Comparison of ENCODE assay signal across 30 cellular contexts in genomic region chr2:186617186-186617585, GRCh38.
"Had no signal": no experiment of that assay in that cellular context is flagged by ENCODE, and none has a peak within 500 bp of the region (broad histone marks: within the 10 kb centered on the region; RNA-seq: fewer than 3 reads in every experiment).

No MANE protein-coding gene starts in this region.

- H3K27ac Mint-ChIP-seq: activated CD4-positive, alpha-beta T cell treated with anti-CD3 and anti-CD28 coated beads, Interleukin-2, amount 10 ng/mL, durations not matched to agents 24 days and 14 days; activated CD8-positive, alpha-beta memory T cell treated with anti-CD3 and anti-CD28 coated beads, Interleukin-2, amount 10 ng/mL, durations not matched to agents 7 days and 5 days; activated CD8-positive, alpha-beta T cell treated with anti-CD3 and anti-CD28 coated beads for 36 hours; activated naive CD8-positive, alpha-beta T cell treated with anti-CD3 and anti-CD28 coated beads, Interleukin-2, amount 50 U/mL, for 24 hours; activated T-helper 1 cell treated with anti-CD3 and anti-CD28 coated beads, Interleukin-12 subunit alpha, Interleukin-12 subunit beta, Interleukin-2, Interleukin-4 antibody, amounts not matched to agents 30 ng/mL and 10 ng/mL and 1 ng/mL, durations not matched to agents 14 hours and 24 hours and 36 hours; mesothelial cell of epicardium; natural killer cell treated with Interleukin-12 subunit alpha and Interleukin-12 subunit beta and Interleukin-15 and Interleukin-18, amount 100 ng/mL, for 72 hours; stimulated activated naive B cell treated with anti-CD40 and anti-IgM and Interleukin-4, amounts not matched to agents 10 μg/mL and 1 μg/mL and 100 μg/mL, for 72 hours; type B pancreatic cell had no signal

- DNase-seq: activated CD4-positive, alpha-beta T cell treated with anti-CD3 and anti-CD28 coated beads, Interleukin-2, amount 10 ng/mL, durations not matched to agents 24 days and 14 days; activated CD8-positive, alpha-beta memory T cell treated with anti-CD3 and anti-CD28 coated beads, Interleukin-2, amount 10 ng/mL, durations not matched to agents 7 days and 5 days; activated CD8-positive, alpha-beta T cell treated with anti-CD3 and anti-CD28 coated beads for 36 hours; activated gamma-delta T cell; activated naive CD4-positive, alpha-beta T cell treated with anti-CD3 and anti-CD28 coated beads, Interleukin-2, amount 50 U/mL, for 16 hours; activated naive CD8-positive, alpha-beta T cell treated with anti-CD3 and anti-CD28 coated beads, Interleukin-2, amount 50 U/mL, for 24 hours; activated T-cell treated with anti-CD3 and anti-CD28 coated beads for 4 hours; anterior cingulate cortex; body of pancreas; caudate nucleus; dermis blood vessel endothelial cell; effector CD8-positive, alpha-beta T cell; head of caudate nucleus; kidney; ovary; right lobe of liver; stimulated activated CD4-positive, alpha-beta T cell treated with anti-CD3 and anti-CD28 coated beads, Interleukin-2, amount 100 ng/mL, for 48 hours; stimulated activated CD8-positive, alpha-beta memory T cell treated with anti-CD3 and anti-CD28 coated beads, Interleukin-4, amount 100 ng/mL, for 48 hours; stimulated activated naive B cell treated with anti-CD40 and anti-IgM and Interleukin-4, amounts not matched to agents 10 μg/mL and 1 μg/mL and 100 μg/mL, for 72 hours had no signal

- H3K27ac ChIP-seq: body of pancreas, neutrophil, ovary, right lobe of liver, thoracic aorta, vagina, VCaP had no signal

- H3K4me3 ChIP-seq: body of pancreas, lung, ovary, right lobe of liver, thoracic aorta, vagina had no signal

- H3K4me1 Mint-ChIP-seq: activated CD4-positive, alpha-beta T cell treated with anti-CD3 and anti-CD28 coated beads, Interleukin-2, amount 10 ng/mL, durations not matched to agents 24 days and 14 days; activated CD8-positive, alpha-beta memory T cell treated with anti-CD3 and anti-CD28 coated beads, Interleukin-2, amount 10 ng/mL, durations not matched to agents 7 days and 5 days; activated naive CD8-positive, alpha-beta T cell treated with anti-CD3 and anti-CD28 coated beads, Interleukin-2, amount 50 U/mL, for 24 hours; stimulated activated naive B cell treated with anti-CD40 and anti-IgM and Interleukin-4, amounts not matched to agents 10 μg/mL and 1 μg/mL and 100 μg/mL, for 72 hours had no signal

- ATAC-seq: activated CD4-positive, CD25-positive, alpha-beta regulatory T cell treated with anti-CD3 and anti-CD28 coated beads, Interleukin-2, amount 50 U/mL, for 24 hours; activated CD8-positive, alpha-beta memory T cell treated with anti-CD3 and anti-CD28 coated beads, Interleukin-2, amount 10 ng/mL, durations not matched to agents 7 days and 5 days; activated CD8-positive, alpha-beta T cell treated with anti-CD3 and anti-CD28 coated beads for 36 hours; activated naive CD8-positive, alpha-beta T cell treated with anti-CD3 and anti-CD28 coated beads, Interleukin-2, amount 50 U/mL, for 24 hours; body of pancreas; esophagus mucosa; natural killer cell treated with Interleukin-12 subunit alpha and Interleukin-12 subunit beta and Interleukin-15 and Interleukin-18, amount 100 ng/mL, for 72 hours; stimulated activated naive B cell treated with anti-CD40 and anti-IgM and Interleukin-4, amounts not matched to agents 10 μg/mL and 1 μg/mL and 100 μg/mL, for 72 hours had no signal

- H3K27me3 Mint-ChIP-seq: activated CD4-positive, alpha-beta T cell treated with anti-CD3 and anti-CD28 coated beads, Interleukin-2, amount 10 ng/mL, durations not matched to agents 24 days and 14 days; activated CD8-positive, alpha-beta memory T cell treated with anti-CD3 and anti-CD28 coated beads, Interleukin-2, amount 10 ng/mL, durations not matched to agents 7 days and 5 days; activated CD8-positive, alpha-beta T cell treated with anti-CD3 and anti-CD28 coated beads for 36 hours; activated naive CD8-positive, alpha-beta T cell treated with anti-CD3 and anti-CD28 coated beads, Interleukin-2, amount 50 U/mL, for 24 hours; natural killer cell treated with Interleukin-12 subunit alpha and Interleukin-12 subunit beta and Interleukin-15 and Interleukin-18, amount 100 ng/mL, for 72 hours; stimulated activated naive B cell treated with anti-CD40 and anti-IgM and Interleukin-4, amounts not matched to agents 10 μg/mL and 1 μg/mL and 100 μg/mL, for 72 hours; type B pancreatic cell had no signal

- H3K9me3 Mint-ChIP-seq: activated CD4-positive, alpha-beta T cell treated with anti-CD3 and anti-CD28 coated beads, Interleukin-2, amount 10 ng/mL, durations not matched to agents 24 days and 14 days; activated CD8-positive, alpha-beta T cell treated with anti-CD3 and anti-CD28 coated beads for 36 hours; activated naive CD8-positive, alpha-beta T cell treated with anti-CD3 and anti-CD28 coated beads, Interleukin-2, amount 50 U/mL, for 24 hours; activated T-helper 1 cell treated with anti-CD3 and anti-CD28 coated beads, Interleukin-12 subunit alpha, Interleukin-12 subunit beta, Interleukin-2, Interleukin-4 antibody, amounts not matched to agents 30 ng/mL and 10 ng/mL and 1 ng/mL, durations not matched to agents 14 hours and 24 hours and 36 hours; natural killer cell treated with Interleukin-12 subunit alpha and Interleukin-12 subunit beta and Interleukin-15 and Interleukin-18, amount 100 ng/mL, for 72 hours; stimulated activated naive B cell treated with anti-CD40 and anti-IgM and Interleukin-4, amounts not matched to agents 10 μg/mL and 1 μg/mL and 100 μg/mL, for 72 hours; type B pancreatic cell had no signal

- H3K36me3 ChIP-seq: neutrophil, ovary, right lobe of liver, thoracic aorta, vagina had no signal

- H3K36me3 Mint-ChIP-seq: activated CD8-positive, alpha-beta memory T cell treated with anti-CD3 and anti-CD28 coated beads, Interleukin-2, amount 10 ng/mL, durations not matched to agents 7 days and 5 days; natural killer cell treated with Interleukin-12 subunit alpha and Interleukin-12 subunit beta and Interleukin-15 and Interleukin-18, amount 100 ng/mL, for 72 hours; stimulated activated naive B cell treated with anti-CD40 and anti-IgM and Interleukin-4, amounts not matched to agents 10 μg/mL and 1 μg/mL and 100 μg/mL, for 72 hours had no signal

- H3K4me3 Mint-ChIP-seq: activated CD4-positive, alpha-beta T cell treated with anti-CD3 and anti-CD28 coated beads, Interleukin-2, amount 10 ng/mL, durations not matched to agents 24 days and 14 days; activated CD8-positive, alpha-beta memory T cell treated with anti-CD3 and anti-CD28 coated beads, Interleukin-2, amount 10 ng/mL, durations not matched to agents 7 days and 5 days; activated CD8-positive, alpha-beta T cell treated with anti-CD3 and anti-CD28 coated beads for 36 hours; activated naive CD8-positive, alpha-beta T cell treated with anti-CD3 and anti-CD28 coated beads, Interleukin-2, amount 50 U/mL, for 24 hours; activated T-helper 1 cell treated with anti-CD3 and anti-CD28 coated beads, Interleukin-12 subunit alpha, Interleukin-12 subunit beta, Interleukin-2, Interleukin-4 antibody, amounts not matched to agents 30 ng/mL and 10 ng/mL and 1 ng/mL, durations not matched to agents 14 hours and 24 hours and 36 hours; mesothelial cell of epicardium; natural killer cell treated with Interleukin-12 subunit alpha and Interleukin-12 subunit beta and Interleukin-15 and Interleukin-18, amount 100 ng/mL, for 72 hours; stimulated activated naive B cell treated with anti-CD40 and anti-IgM and Interleukin-4, amounts not matched to agents 10 μg/mL and 1 μg/mL and 100 μg/mL, for 72 hours; type B pancreatic cell had no signal

- H3K27me3 ChIP-seq: body of pancreas, neutrophil, ovary, right lobe of liver, vagina had no signal

- H3K9me3 ChIP-seq: body of pancreas, neutrophil, ovary, right lobe of liver, thoracic aorta, vagina had no signal

- H3K4me1 ChIP-seq: right lobe of liver had no signal
